ENCODE assay signal across 8 cellular contexts in genomic region chr17:38676706-38677504, GRCh38. TPM values are rescaled to one million over a fixed set of nuclear protein-coding genes. Genes with fewer than 3 reads are reported as not detected.
DNase-seq lines count a peak whose midpoint lies in the region; ATAC-seq and TF ChIP-seq lines count a peak whose summit lies in the region.

No MANE protein-coding gene starts in this region.

- ATAC-seq in Panc1 = peak; percentile 73
- ATAC-seq in stimulated activated memory B cell treated with anti-CD40 and anti-IgM and Interleukin-4, amounts not matched to agents 10 μg/mL and 1 μg/mL and 100 μg/mL, for 72 hours = peak; percentile 72
- ATAC-seq in HG02884 (IDR thresholded peaks at IDR 0.05; ENCODE audit: unreplicated experiment) = no peak

- H3K4me3 Mint-ChIP-seq in nephron = peak overlapping the region; percentile 56 to 65 (median 58)
- no peak overlapping the region for H3K4me3 Mint-ChIP-seq in stimulated activated memory B cell treated with anti-CD40 and anti-IgM and Interleukin-4, amounts not matched to agents 10 μg/mL and 1 μg/mL and 100 μg/mL, for 72 hours

- H3K4me3 ChIP-seq in GM06990 (replicated peaks; ENCODE audit: low read depth, low read length) (no peak overlapping the region), Panc1 (ENCODE audit: low read depth in 2 of 2, low read length in 2 of 2) (0 out of 4 replicates have a peak overlapping the region, but pooled peaks of 1 of the 2 experiments have one; percentile 6)

- H3K4me1 ChIP-seq in Panc1 (ENCODE audit: control insufficient read depth, insufficient read depth, low read length) = peaks cover 8% of the 10 kb centered on the region

- peaks cover 45% of the 10 kb centered on the region for H3K27me3 Mint-ChIP-seq in nephron (ENCODE audit: low read depth)
- peaks cover 11% of the 10 kb centered on the region for H3K27me3 Mint-ChIP-seq in stimulated activated memory B cell treated with anti-CD40 and anti-IgM and Interleukin-4, amounts not matched to agents 10 μg/mL and 1 μg/mL and 100 μg/mL, for 72 hours

- 0 out of 2 replicates have a peak overlapping the region, but pooled peaks have one; percentile 34 for H3K27ac ChIP-seq in Panc1 (ENCODE audit: low read length)

- intact Hi-C loops in Panc1 (cut with micrococcal nuclease; ENCODE audit: unreplicated experiment) = loop anchor here (5.0 kb wide), 1 partner anchor 55 kb away; the partner anchor contains the start of gene CISD3

- H3K9me3 Mint-ChIP-seq in nephron = no peaks in the 10 kb centered on the region
- no peaks in the 10 kb centered on the region for H3K9me3 Mint-ChIP-seq in stimulated activated memory B cell treated with anti-CD40 and anti-IgM and Interleukin-4, amounts not matched to agents 10 μg/mL and 1 μg/mL and 100 μg/mL, for 72 hours

- CTCF ChIA-PET in Panc1 (lab: Charles Lee) = interaction anchor here (0.6 to 1.3 kb wide), 3 partner anchors 14 to 58 kb away, joined by 3 to 4 read pairs (median 3); no protein-coding TSS in a partner anchor

- H3K4me1 Mint-ChIP-seq in nephron = peaks cover 12% of the 10 kb centered on the region
- H3K4me1 Mint-ChIP-seq in stimulated activated memory B cell treated with anti-CD40 and anti-IgM and Interleukin-4, amounts not matched to agents 10 μg/mL and 1 μg/mL and 100 μg/mL, for 72 hours = peaks cover 34% of the 10 kb centered on the region

- POLR2A ChIA-PET in Panc1 (lab: Charles Lee) = interaction anchor here (0.6 kb wide), 1 partner anchor 10 kb away, joined by 3 read pairs; no protein-coding TSS in a partner anchor

- no peaks in the 10 kb centered on the region for H3K27me3 ChIP-seq in GM06990 (replicated peaks; ENCODE audit: control insufficient read depth, insufficient read depth, low read length)
- H3K27me3 ChIP-seq in Panc1 (ENCODE audit: control insufficient read depth, insufficient read depth, low read length) = no peaks in the 10 kb centered on the region

- H3K9me3 ChIP-seq in Panc1 (ENCODE audit: control insufficient read depth, insufficient read depth, low read depth, low read length) = no peaks in the 10 kb centered on the region

- no TSS peak for BruUV-seq in Panc1 (replicated peaks; lab: Mats Ljungman, UMichigan)

- DNase-seq in GM06990 (ENCODE audit: extremely low read depth, insufficient read length) (peak; percentile 76), Panc1 (ENCODE audit: low read depth, low spot score) (peak; percentile 81), fibroblast of gingiva (ENCODE audit: low read depth) (peak; percentile 72)
- peak; percentile 94 for DNase-seq in activated T-cell treated with anti-CD3 and anti-CD28 coated beads, Interleukin-2, amount 50 U/mL, for 48 hours

- H3K36me3 Mint-ChIP-seq in nephron (ENCODE audit: low read depth) = no peaks in the 10 kb centered on the region
- H3K36me3 Mint-ChIP-seq in stimulated activated memory B cell treated with anti-CD40 and anti-IgM and Interleukin-4, amounts not matched to agents 10 μg/mL and 1 μg/mL and 100 μg/mL, for 72 hours = no peaks in the 10 kb centered on the region

- H3K36me3 ChIP-seq in GM06990 (ENCODE audit: control insufficient read depth, insufficient read depth, low read length) (no peaks in the 10 kb centered on the region), Panc1 (ENCODE audit: control insufficient read depth, insufficient read depth, low read length) (no peaks in the 10 kb centered on the region)

- in situ Hi-C loops in Panc1 (cut with HindIII; ENCODE audit: low pct_unique_long_range_greater_than_20kb, low sequenced_read_pairs) = no loop called here

- TF ChIP-seq CTCF in GM06990 (IDR thresholded peaks at IDR 0.05; ENCODE audit: insufficient read depth, low read length, poor library complexity, severe bottlenecking) (peak; percentile 97), LNCAP (IDR thresholded peaks at IDR 0.05) (peak; percentile 96), Panc1 (IDR thresholded peaks at IDR 0.05) (peak; percentile 88), nephron (IDR thresholded peaks at IDR 0.05; ENCODE audit: unreplicated experiment in 3 of 3) (peak; percentile 94 to 97 (median 97))

- H3K27ac Mint-ChIP-seq in nephron = no peak overlapping the region
- H3K27ac Mint-ChIP-seq in stimulated activated memory B cell treated with anti-CD40 and anti-IgM and Interleukin-4, amounts not matched to agents 10 μg/mL and 1 μg/mL and 100 μg/mL, for 72 hours = no peak overlapping the region

RNA-seq across cellular contexts. Expression of gene EPOP, which starts 2.1 kb away (rescaled TPM):
- 19.9 TPM for total RNA-seq in Panc1 (2021; ENCODE audit: unreplicated experiment)
- polyA plus RNA-seq in Panc1 (2012; ENCODE audit: insufficient read length) = 10.3 TPM

RNA-seq across cellular contexts. Expression of gene MLLT6, which starts 28.2 kb away (rescaled TPM):
- total RNA-seq in Panc1 (2021; ENCODE audit: unreplicated experiment) = 50.6 TPM
- polyA plus RNA-seq in Panc1 (2012; ENCODE audit: insufficient read length) = 38.4 TPM

RNA-seq across cellular contexts. Expression of gene CISD3, which starts 53.2 kb away (rescaled TPM):
- total RNA-seq in Panc1 (2021; ENCODE audit: unreplicated experiment) = 45.0 TPM
- polyA plus RNA-seq in Panc1 (2012; ENCODE audit: insufficient read length) = 39.3 TPM
